ENCODE assay signal across 1 cellular context in the genomic region with DNA sequence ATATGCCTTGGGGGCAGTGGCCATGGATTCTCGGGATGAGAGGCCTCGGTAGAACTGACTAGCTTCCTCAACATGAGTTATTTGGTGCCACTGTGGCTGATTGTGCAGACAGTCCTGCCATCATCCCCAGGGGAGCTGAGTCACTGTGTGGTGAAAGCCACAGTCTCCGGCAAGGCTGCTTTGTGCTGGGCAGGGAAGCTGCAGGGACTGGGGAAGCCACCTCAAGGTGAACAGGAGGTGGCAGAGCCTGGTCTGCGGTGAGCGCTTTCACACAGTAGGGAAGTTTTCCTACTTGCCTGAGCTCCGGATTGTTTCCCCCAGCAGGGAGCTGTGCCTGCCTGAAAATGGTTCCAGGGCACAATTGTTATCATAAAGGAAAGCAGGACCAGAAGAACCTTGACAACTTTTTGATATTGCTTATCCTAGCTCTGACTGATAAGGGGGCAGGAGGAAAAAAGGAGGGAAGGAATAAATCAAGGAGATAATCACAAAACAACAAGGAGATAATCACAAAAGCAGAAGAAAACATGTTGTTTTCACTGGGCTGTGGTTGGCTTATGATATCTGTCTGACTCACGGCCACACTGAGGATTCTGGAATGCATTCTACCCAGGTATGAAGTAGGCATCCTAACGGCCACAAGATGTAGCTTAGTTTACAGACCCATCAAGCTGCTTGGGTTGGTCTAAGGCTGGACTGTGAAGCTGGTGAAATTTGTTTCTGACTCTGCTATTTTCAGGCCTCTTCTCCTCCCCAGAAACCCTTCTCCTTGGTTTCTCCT.
TF ChIP-seq lines count a peak whose summit lies in the region.

No MANE protein-coding gene starts in this region.

TF ChIP-seq in H1, 55 proteins besides CTCF, POLR2A, EP300 and RAD21 (continued from another document):
- TF ChIP-seq, protein P1, sequence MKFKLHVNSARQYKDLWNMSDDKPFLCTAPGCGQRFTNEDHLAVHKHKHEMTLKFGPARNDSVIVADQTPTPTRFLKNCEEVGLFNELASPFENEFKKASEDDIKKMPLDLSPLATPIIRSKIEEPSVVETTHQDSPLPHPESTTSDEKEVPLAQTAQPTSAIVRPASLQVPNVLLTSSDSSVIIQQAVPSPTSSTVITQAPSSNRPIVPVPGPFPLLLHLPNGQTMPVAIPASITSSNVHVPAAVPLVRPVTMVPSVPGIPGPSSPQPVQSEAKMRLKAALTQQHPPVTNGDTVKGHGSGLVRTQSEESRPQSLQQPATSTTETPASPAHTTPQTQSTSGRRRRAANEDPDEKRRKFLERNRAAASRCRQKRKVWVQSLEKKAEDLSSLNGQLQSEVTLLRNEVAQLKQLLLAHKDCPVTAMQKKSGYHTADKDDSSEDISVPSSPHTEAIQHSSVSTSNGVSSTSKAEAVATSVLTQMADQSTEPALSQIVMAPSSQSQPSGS (IDR thresholded peaks at IDR 0.05; ENCODE audit: low read length) = no peak
- TF ChIP-seq SP4 (IDR thresholded peaks at IDR 0.05; ENCODE audit: low read length) (no peak), HDAC2 (IDR thresholded peaks at IDR 0.05; ENCODE audit: borderline replicate concordance in 1 of 2, low read depth in 2 of 2, low read length in 2 of 2) (no peak), BACH1 (IDR thresholded peaks at IDR 0.05; ENCODE audit: low read length) (no peak), CHD1 (IDR thresholded peaks at IDR 0.05; ENCODE audit: low read depth, low read length) (no peak), POLR2AphosphoS5 (IDR thresholded peaks at IDR 0.05; ENCODE audit: low read depth, low read length) (no peak), TAF1 (IDR thresholded peaks at IDR 0.05; ENCODE audit: low read depth, low read length) (no peak), SAP30 (IDR thresholded peaks at IDR 0.05; ENCODE audit: insufficient read depth, insufficient replicate concordance, low read length) (no peak), SIN3A (conservative IDR thresholded peaks at IDR 0.05 in 1 of 2, IDR thresholded peaks at IDR 0.05 in 1 of 2; ENCODE audit: low read depth in 1 of 2, low read length in 2 of 2) (no peak)
- TF ChIP-seq, protein P2, sequence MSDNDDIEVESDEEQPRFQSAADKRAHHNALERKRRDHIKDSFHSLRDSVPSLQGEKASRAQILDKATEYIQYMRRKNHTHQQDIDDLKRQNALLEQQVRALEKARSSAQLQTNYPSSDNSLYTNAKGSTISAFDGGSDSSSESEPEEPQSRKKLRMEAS (IDR thresholded peaks at IDR 0.05) = no peak
- TF ChIP-seq, protein P3, sequence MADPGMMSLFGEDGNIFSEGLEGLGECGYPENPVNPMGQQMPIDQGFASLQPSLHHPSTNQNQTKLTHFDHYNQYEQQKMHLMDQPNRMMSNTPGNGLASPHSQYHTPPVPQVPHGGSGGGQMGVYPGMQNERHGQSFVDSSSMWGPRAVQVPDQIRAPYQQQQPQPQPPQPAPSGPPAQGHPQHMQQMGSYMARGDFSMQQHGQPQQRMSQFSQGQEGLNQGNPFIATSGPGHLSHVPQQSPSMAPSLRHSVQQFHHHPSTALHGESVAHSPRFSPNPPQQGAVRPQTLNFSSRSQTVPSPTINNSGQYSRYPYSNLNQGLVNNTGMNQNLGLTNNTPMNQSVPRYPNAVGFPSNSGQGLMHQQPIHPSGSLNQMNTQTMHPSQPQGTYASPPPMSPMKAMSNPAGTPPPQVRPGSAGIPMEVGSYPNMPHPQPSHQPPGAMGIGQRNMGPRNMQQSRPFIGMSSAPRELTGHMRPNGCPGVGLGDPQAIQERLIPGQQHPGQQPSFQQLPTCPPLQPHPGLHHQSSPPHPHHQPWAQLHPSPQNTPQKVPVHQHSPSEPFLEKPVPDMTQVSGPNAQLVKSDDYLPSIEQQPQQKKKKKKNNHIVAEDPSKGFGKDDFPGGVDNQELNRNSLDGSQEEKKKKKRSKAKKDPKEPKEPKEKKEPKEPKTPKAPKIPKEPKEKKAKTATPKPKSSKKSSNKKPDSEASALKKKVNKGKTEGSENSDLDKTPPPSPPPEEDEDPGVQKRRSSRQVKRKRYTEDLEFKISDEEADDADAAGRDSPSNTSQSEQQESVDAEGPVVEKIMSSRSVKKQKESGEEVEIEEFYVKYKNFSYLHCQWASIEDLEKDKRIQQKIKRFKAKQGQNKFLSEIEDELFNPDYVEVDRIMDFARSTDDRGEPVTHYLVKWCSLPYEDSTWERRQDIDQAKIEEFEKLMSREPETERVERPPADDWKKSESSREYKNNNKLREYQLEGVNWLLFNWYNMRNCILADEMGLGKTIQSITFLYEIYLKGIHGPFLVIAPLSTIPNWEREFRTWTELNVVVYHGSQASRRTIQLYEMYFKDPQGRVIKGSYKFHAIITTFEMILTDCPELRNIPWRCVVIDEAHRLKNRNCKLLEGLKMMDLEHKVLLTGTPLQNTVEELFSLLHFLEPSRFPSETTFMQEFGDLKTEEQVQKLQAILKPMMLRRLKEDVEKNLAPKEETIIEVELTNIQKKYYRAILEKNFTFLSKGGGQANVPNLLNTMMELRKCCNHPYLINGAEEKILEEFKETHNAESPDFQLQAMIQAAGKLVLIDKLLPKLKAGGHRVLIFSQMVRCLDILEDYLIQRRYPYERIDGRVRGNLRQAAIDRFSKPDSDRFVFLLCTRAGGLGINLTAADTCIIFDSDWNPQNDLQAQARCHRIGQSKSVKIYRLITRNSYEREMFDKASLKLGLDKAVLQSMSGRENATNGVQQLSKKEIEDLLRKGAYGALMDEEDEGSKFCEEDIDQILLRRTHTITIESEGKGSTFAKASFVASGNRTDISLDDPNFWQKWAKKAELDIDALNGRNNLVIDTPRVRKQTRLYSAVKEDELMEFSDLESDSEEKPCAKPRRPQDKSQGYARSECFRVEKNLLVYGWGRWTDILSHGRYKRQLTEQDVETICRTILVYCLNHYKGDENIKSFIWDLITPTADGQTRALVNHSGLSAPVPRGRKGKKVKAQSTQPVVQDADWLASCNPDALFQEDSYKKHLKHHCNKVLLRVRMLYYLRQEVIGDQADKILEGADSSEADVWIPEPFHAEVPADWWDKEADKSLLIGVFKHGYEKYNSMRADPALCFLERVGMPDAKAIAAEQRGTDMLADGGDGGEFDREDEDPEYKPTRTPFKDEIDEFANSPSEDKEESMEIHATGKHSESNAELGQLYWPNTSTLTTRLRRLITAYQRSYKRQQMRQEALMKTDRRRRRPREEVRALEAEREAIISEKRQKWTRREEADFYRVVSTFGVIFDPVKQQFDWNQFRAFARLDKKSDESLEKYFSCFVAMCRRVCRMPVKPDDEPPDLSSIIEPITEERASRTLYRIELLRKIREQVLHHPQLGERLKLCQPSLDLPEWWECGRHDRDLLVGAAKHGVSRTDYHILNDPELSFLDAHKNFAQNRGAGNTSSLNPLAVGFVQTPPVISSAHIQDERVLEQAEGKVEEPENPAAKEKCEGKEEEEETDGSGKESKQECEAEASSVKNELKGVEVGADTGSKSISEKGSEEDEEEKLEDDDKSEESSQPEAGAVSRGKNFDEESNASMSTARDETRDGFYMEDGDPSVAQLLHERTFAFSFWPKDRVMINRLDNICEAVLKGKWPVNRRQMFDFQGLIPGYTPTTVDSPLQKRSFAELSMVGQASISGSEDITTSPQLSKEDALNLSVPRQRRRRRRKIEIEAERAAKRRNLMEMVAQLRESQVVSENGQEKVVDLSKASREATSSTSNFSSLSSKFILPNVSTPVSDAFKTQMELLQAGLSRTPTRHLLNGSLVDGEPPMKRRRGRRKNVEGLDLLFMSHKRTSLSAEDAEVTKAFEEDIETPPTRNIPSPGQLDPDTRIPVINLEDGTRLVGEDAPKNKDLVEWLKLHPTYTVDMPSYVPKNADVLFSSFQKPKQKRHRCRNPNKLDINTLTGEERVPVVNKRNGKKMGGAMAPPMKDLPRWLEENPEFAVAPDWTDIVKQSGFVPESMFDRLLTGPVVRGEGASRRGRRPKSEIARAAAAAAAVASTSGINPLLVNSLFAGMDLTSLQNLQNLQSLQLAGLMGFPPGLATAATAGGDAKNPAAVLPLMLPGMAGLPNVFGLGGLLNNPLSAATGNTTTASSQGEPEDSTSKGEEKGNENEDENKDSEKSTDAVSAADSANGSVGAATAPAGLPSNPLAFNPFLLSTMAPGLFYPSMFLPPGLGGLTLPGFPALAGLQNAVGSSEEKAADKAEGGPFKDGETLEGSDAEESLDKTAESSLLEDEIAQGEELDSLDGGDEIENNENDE (IDR thresholded peaks at IDR 0.05; ENCODE audit: insufficient replicate concordance, low read length) = no peak
